In genomic region chr10:34078798-34079470, GRCh38 we compare ENCODE assay signal across 15 cellular contexts.
DNase-seq lines count a peak whose midpoint lies in the region; ATAC-seq and TF ChIP-seq lines count a peak whose summit lies in the region.
"Had no signal": no experiment of that assay in that cellular context is flagged by ENCODE, and none has a peak within 500 bp of the region (broad histone marks: within the 10 kb centered on the region; RNA-seq: fewer than 3 reads in every experiment).

No MANE protein-coding gene starts in this region.

- peaks cover 3 to 6% of the 10 kb centered on the region in 2 experiments; a peak in 2 of 5 replicates for H3K9me3 Mint-ChIP-seq in H9

- intact Hi-C loops in colonic mucosa (cut with DNase I), result no loop called here

- no peak overlapping the region for H3T11ph ChIP-seq in H9 (ENCODE audit: low read length)

- no peaks in the 10 kb centered on the region for H3K79me1 ChIP-seq in H9 (ENCODE audit: insufficient read depth, low read depth, low read length, poor library complexity, severe bottlenecking)

- H2BK120ac ChIP-seq in H9 (ENCODE audit: low read depth, low read length, poor library complexity, severe bottlenecking), result no peak overlapping the region

- H2BK20ac ChIP-seq in H9 (ENCODE audit: low read depth, low read length, poor library complexity, severe bottlenecking), result no peak overlapping the region

- H3K9ac ChIP-seq in H9 (ENCODE audit: extremely low read depth, insufficient read length, low read length), result no peak overlapping the region
- H3K9ac ChIP-seq in stomach smooth muscle (ENCODE audit: low read length in 2 of 2), result no peak overlapping the region
- no peak overlapping the region for H3K9ac ChIP-seq in colonic mucosa (ENCODE audit: low read depth in 2 of 2, low read length in 2 of 2)

- no peaks in the 10 kb centered on the region for H3K4me1 Mint-ChIP-seq in H9
- H3K4me1 Mint-ChIP-seq: activated T-helper 17 cell treated with anti-CD3 and anti-CD28 coated beads, Interleukin-2, amount 50 U/mL, for 72 hours; CD4-positive, alpha-beta memory T cell; stimulated activated memory B cell treated with anti-CD40 and anti-IgM and Interleukin-4, amounts not matched to agents 10 μg/mL and 1 μg/mL and 100 μg/mL, for 72 hours had no signal

- H3K36me3 Mint-ChIP-seq in H9 (ENCODE audit: insufficient read depth in 1 of 3, low read depth in 3 of 3), result peaks cover 0 to 5% (median 0%) of the 10 kb centered on the region in 3 experiments; a peak in 2 of 7 replicates
- H3K36me3 Mint-ChIP-seq: CD4-positive, alpha-beta memory T cell; stimulated activated memory B cell treated with anti-CD40 and anti-IgM and Interleukin-4, amounts not matched to agents 10 μg/mL and 1 μg/mL and 100 μg/mL, for 72 hours had no signal

- TF ChIP-seq CTCF in H9 (conservative IDR thresholded peaks at IDR 0.05) (no peak), BE2C (IDR thresholded peaks at IDR 0.05; ENCODE audit: low read depth, low read length) (no peak), colonic mucosa (IDR thresholded peaks at IDR 0.05) (no peak)

- H3K27me3 ChIP-seq in H9 (ENCODE audit: insufficient read depth, low read length) (no peaks in the 10 kb centered on the region), stomach smooth muscle (ENCODE audit: control insufficient read depth in 1 of 2, insufficient read depth in 2 of 2, low read length in 2 of 2) (no peaks in the 10 kb centered on the region), BE2C (no peaks in the 10 kb centered on the region), colonic mucosa (no peaks in the 10 kb centered on the region)

- H3K4me3 ChIP-seq in stomach smooth muscle (ENCODE audit: low read length in 2 of 2) (no peak overlapping the region), BE2C (ENCODE audit: low read depth, low read length) (no peak overlapping the region), colonic mucosa (no peak overlapping the region)

- no peak overlapping the region for H3K56ac ChIP-seq in H9 (ENCODE audit: insufficient read length, low read depth, low read length)

- no peak overlapping the region; a peak in 1 of 7 replicates for H3K27ac Mint-ChIP-seq in H9
- H3K27ac Mint-ChIP-seq: activated T-helper 17 cell treated with anti-CD3 and anti-CD28 coated beads, Interleukin-2, amount 50 U/mL, for 72 hours; CD4-positive, alpha-beta memory T cell; stimulated activated memory B cell treated with anti-CD40 and anti-IgM and Interleukin-4, amounts not matched to agents 10 μg/mL and 1 μg/mL and 100 μg/mL, for 72 hours had no signal

- no peak overlapping the region for H2BK5ac ChIP-seq in H9 (ENCODE audit: insufficient read length, low read length)

- 0 out of 2 replicates have a peak overlapping the region, but pooled peaks have one; percentile 33 for H2BK15ac ChIP-seq in H9 (ENCODE audit: low read depth, low read length)

- H4K8ac ChIP-seq in H9 (replicated peaks; ENCODE audit: insufficient read length, low read depth, low read length), result no peak overlapping the region

- H3K36me3 ChIP-seq in stomach smooth muscle (ENCODE audit: control insufficient read depth in 2 of 2, insufficient read depth in 2 of 2, low read length in 2 of 2), result no peaks in the 10 kb centered on the region
- no peaks in the 10 kb centered on the region for H3K36me3 ChIP-seq in BE2C
- no peaks in the 10 kb centered on the region for H3K36me3 ChIP-seq in colonic mucosa

- no peaks in the 10 kb centered on the region for H4K20me1 ChIP-seq in H9 (ENCODE audit: control insufficient read depth, insufficient read depth, insufficient read length)

- peak overlapping the region; percentile 48; the same call in 1 of the 2 replicates for H3K14ac ChIP-seq in H9 (ENCODE audit: insufficient read depth, low read length)

- H4K91ac ChIP-seq in H9 (ENCODE audit: insufficient read length, low read depth, low read length), result no peak overlapping the region

- H2AFZ ChIP-seq in H9 (ENCODE audit: low read length), result no peak overlapping the region

- H2BK12ac ChIP-seq in H9 (ENCODE audit: insufficient read length, low read depth, low read length), result no peak overlapping the region

- no peak overlapping the region for H3K23ac ChIP-seq in H9 (ENCODE audit: insufficient read length, low read depth, low read length)

- no peak for DNase-seq in H9
- peak; percentile 57 to 87 for DNase-seq in dermis microvascular lymphatic vessel endothelial cell (ENCODE audit: low read depth in 2 of 2)
- peak; percentile 22 for DNase-seq in left kidney (ENCODE audit: low read depth, low spot score)
- no peak for DNase-seq in BE2C
- DNase-seq in colonic mucosa, result no peak
- DNase-seq in activated CD4-positive, alpha-beta T cell treated with anti-CD3 and anti-CD28 coated beads, Interleukin-2, amount 50 U/mL, for 48 hours, result no peak
- DNase-seq: CD4-positive, alpha-beta memory T cell; central memory CD4-positive, alpha-beta T cell; NCI-H2081 treated with DMSO at 0.1 percent for 48 hours; stimulated activated CD4-positive, alpha-beta T cell treated with anti-CD3 and anti-CD28 coated beads, Interleukin-1b, Interleukin-23, amount 100 ng/mL, for 48 hours; SW 1271 had no signal

- no peaks in the 10 kb centered on the region for H3K23me2 ChIP-seq in H9 (ENCODE audit: insufficient read length, low read depth, low read length, poor library complexity, severe bottlenecking)

- H3K27ac ChIP-seq in H9 (ENCODE audit: insufficient read length, low read depth, low read length) (no peak overlapping the region), stomach smooth muscle (ENCODE audit: low read length) (peak overlapping the region; percentile 49), colonic mucosa (no peak overlapping the region)

- no CpG with 5 or more reads among the region's 20 CpGs for WGBS in H9 (ENCODE audit: extremely low coverage, insufficient read length, low lambda C conversion rate)

- no peak overlapping the region for H3K4ac ChIP-seq in H9 (ENCODE audit: low read depth, low read length)

- H3K9me3 ChIP-seq in H9 (ENCODE audit: control insufficient read depth, low read depth, low read length) (no peaks in the 10 kb centered on the region), stomach smooth muscle (ENCODE audit: control insufficient read depth in 2 of 2, low read length in 2 of 2) (peaks cover 10% of the 10 kb centered on the region in 2 donors), BE2C (no peaks in the 10 kb centered on the region), colonic mucosa (no peaks in the 10 kb centered on the region)

- H3K79me2 ChIP-seq in H9 (ENCODE audit: insufficient read depth, low read length), result no peaks in the 10 kb centered on the region

- H3K4me2 ChIP-seq in H9 (ENCODE audit: insufficient read depth, insufficient read length, low read length), result no peak overlapping the region

- no peak for ATAC-seq in HG02885 (IDR thresholded peaks at IDR 0.05; ENCODE audit: poor library complexity, unreplicated experiment)
- ATAC-seq: activated T-helper 17 cell treated with anti-CD3 and anti-CD28 coated beads, Interleukin-2, amount 50 U/mL, for 72 hours; stimulated activated memory B cell treated with anti-CD40 and anti-IgM and Interleukin-4, amounts not matched to agents 10 μg/mL and 1 μg/mL and 100 μg/mL, for 72 hours had no signal

- no peaks in the 10 kb centered on the region for H3K4me1 ChIP-seq in H9 (ENCODE audit: insufficient read depth, low read length)
- peaks cover 22% of the 10 kb centered on the region for H3K4me1 ChIP-seq in stomach smooth muscle (ENCODE audit: control insufficient read depth, insufficient read depth, low read length)
- H3K4me1 ChIP-seq in BE2C, result no peaks in the 10 kb centered on the region
- H3K4me1 ChIP-seq in colonic mucosa, result no peaks in the 10 kb centered on the region

- H3K18ac ChIP-seq in H9 (ENCODE audit: insufficient read length, low read depth, low read length), result no peak overlapping the region

- H3K4me3 Mint-ChIP-seq in H9, result no peak overlapping the region
- H3K4me3 Mint-ChIP-seq: activated T-helper 17 cell treated with anti-CD3 and anti-CD28 coated beads, Interleukin-2, amount 50 U/mL, for 72 hours; CD4-positive, alpha-beta memory T cell; stimulated activated memory B cell treated with anti-CD40 and anti-IgM and Interleukin-4, amounts not matched to agents 10 μg/mL and 1 μg/mL and 100 μg/mL, for 72 hours had no signal

- no peak overlapping the region for H2AK5ac ChIP-seq in H9 (ENCODE audit: insufficient read length, low read length)

- H3K27me3 Mint-ChIP-seq in H9 (ENCODE audit: low read depth), result peaks cover 2% of the 10 kb centered on the region
- H3K27me3 Mint-ChIP-seq: stimulated activated memory B cell treated with anti-CD40 and anti-IgM and Interleukin-4, amounts not matched to agents 10 μg/mL and 1 μg/mL and 100 μg/mL, for 72 hours had no signal

- no peak overlapping the region for H4K5ac ChIP-seq in H9 (ENCODE audit: insufficient read length, low read depth, low read length)

Comparison
In these comparisons a context has a peak if more than half of its experiments do, and no peak if none do; other contexts are left out.
1. DNase-seq: peak in dermis microvascular lymphatic vessel endothelial cell (2 of 2) and left kidney (single experiment); none in H9 (single experiment), BE2C (single experiment), colonic mucosa (single experiment) and activated CD4-positive, alpha-beta T cell treated with anti-CD3 and anti-CD28 coated beads, Interleukin-2, amount 50 U/mL, for 48 hours (0 of 2).